ENCODE assay signal across 11 cellular contexts in the genomic region with DNA sequence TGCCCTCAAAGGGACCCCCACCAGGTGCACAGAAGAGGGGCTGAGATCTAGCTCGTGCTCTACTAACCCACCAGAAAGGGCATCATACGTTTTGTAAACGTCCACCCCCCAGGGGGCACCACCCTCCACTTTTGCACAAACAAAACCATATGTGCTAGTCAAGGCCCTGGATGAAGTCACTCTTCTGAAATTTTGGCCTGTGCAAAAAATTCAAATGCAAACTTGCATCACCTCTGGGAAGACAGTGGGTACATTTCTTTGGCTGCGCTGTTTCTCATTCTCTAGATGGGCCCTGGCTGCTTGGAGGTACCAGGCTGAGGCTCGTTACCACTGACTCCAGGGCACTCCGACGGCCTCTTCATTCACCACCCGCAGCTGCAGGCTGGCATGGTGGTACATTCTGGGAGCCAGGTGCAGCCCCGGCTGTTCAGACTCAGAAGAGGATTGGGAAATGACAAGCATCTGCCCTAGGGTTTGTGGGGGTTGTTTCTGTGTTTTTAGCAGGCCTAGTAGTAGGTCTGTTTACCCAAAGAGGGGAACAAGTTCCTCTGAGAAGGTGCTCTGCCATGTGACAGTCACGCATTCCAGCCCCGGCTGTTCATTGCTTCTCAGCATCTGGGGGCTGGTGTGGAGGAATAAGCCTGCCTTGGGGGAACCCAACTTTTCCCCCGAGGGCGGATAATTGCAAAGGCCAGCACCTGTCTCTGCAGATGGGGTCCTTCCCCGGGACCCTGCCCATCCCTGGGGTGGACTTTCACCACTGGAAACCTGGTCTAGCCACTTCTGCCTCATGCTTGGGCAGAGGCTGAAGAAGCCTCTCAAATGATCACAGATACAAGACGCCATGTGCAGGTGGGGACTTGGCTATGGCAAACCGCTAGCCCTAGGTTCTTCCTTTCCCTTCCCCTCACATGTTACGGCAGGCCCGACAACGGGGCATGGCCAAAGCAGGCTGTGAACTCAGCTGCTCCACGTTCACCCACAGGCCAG.
DNase-seq lines count a peak whose midpoint lies in the region; ATAC-seq and TF ChIP-seq lines count a peak whose summit lies in the region.
"Had no signal": no experiment of that assay in that cellular context is flagged by ENCODE, and none has a peak within 500 bp of the region (broad histone marks: within the 10 kb centered on the region; RNA-seq: fewer than 3 reads in every experiment).

No MANE protein-coding gene starts in this region.

- H3K9me3 Mint-ChIP-seq in activated CD4-positive, alpha-beta T cell treated with anti-CD3 and anti-CD28 coated beads, Interleukin-2, amount 10 ng/mL, durations not matched to agents 24 days and 14 days, result peaks cover 4% of the 10 kb centered on the region
- peaks cover 7% of the 10 kb centered on the region for H3K9me3 Mint-ChIP-seq in activated CD4-positive, alpha-beta T cell treated with anti-CD3 and anti-CD28 coated beads, Interleukin-2, amount 10 ng/mL, durations not matched to agents 7 days and 5 days
- H3K9me3 Mint-ChIP-seq in activated CD4-positive, alpha-beta memory T cell treated with anti-CD3 and anti-CD28 coated beads for 36 hours, result peaks cover 10% of the 10 kb centered on the region
- peaks cover 12% of the 10 kb centered on the region for H3K9me3 Mint-ChIP-seq in activated T-helper 1 cell treated with anti-CD3 and anti-CD28 coated beads, Interleukin-12 subunit alpha, Interleukin-12 subunit beta, Interleukin-2, Interleukin-4 antibody, amounts not matched to agents 30 ng/mL and 10 ng/mL and 1 ng/mL, durations not matched to agents 14 hours and 24 hours and 36 hours

- peaks cover 8% of the 10 kb centered on the region for H3K36me3 Mint-ChIP-seq in activated CD4-positive, alpha-beta T cell treated with anti-CD3 and anti-CD28 coated beads, Interleukin-2, amount 10 ng/mL, durations not matched to agents 24 days and 14 days (ENCODE audit: low read depth)
- peaks cover 7% of the 10 kb centered on the region for H3K36me3 Mint-ChIP-seq in activated CD4-positive, alpha-beta T cell treated with anti-CD3 and anti-CD28 coated beads, Interleukin-2, amount 10 ng/mL, durations not matched to agents 7 days and 5 days (ENCODE audit: low read depth)
- H3K36me3 Mint-ChIP-seq in activated CD4-positive, alpha-beta memory T cell treated with anti-CD3 and anti-CD28 coated beads for 36 hours, result peaks cover 7% of the 10 kb centered on the region
- H3K36me3 Mint-ChIP-seq in activated T-helper 1 cell treated with anti-CD3 and anti-CD28 coated beads, Interleukin-12 subunit alpha, Interleukin-12 subunit beta, Interleukin-2, Interleukin-4 antibody, amounts not matched to agents 30 ng/mL and 10 ng/mL and 1 ng/mL, durations not matched to agents 14 hours and 24 hours and 36 hours (ENCODE audit: low read depth), result peaks cover 12% of the 10 kb centered on the region

- H3K4me1 Mint-ChIP-seq in activated CD4-positive, alpha-beta T cell treated with anti-CD3 and anti-CD28 coated beads, Interleukin-2, amount 10 ng/mL, durations not matched to agents 24 days and 14 days, result no peaks in the 10 kb centered on the region
- H3K4me1 Mint-ChIP-seq in activated CD4-positive, alpha-beta T cell treated with anti-CD3 and anti-CD28 coated beads, Interleukin-2, amount 10 ng/mL, durations not matched to agents 7 days and 5 days, result no peaks in the 10 kb centered on the region
- H3K4me1 Mint-ChIP-seq in activated CD4-positive, alpha-beta memory T cell treated with anti-CD3 and anti-CD28 coated beads for 36 hours (ENCODE audit: low read depth), result no peaks in the 10 kb centered on the region
- no peaks in the 10 kb centered on the region for H3K4me1 Mint-ChIP-seq in activated T-helper 1 cell treated with anti-CD3 and anti-CD28 coated beads, Interleukin-12 subunit alpha, Interleukin-12 subunit beta, Interleukin-2, Interleukin-4 antibody, amounts not matched to agents 30 ng/mL and 10 ng/mL and 1 ng/mL, durations not matched to agents 14 hours and 24 hours and 36 hours (ENCODE audit: low read depth)
- H3K4me1 Mint-ChIP-seq: naive thymus-derived CD8-positive, alpha-beta T cell had no signal

- no peak overlapping the region for H3K4me3 Mint-ChIP-seq in activated CD4-positive, alpha-beta T cell treated with anti-CD3 and anti-CD28 coated beads, Interleukin-2, amount 10 ng/mL, durations not matched to agents 24 days and 14 days
- no peak overlapping the region for H3K4me3 Mint-ChIP-seq in activated CD4-positive, alpha-beta T cell treated with anti-CD3 and anti-CD28 coated beads, Interleukin-2, amount 10 ng/mL, durations not matched to agents 7 days and 5 days
- H3K4me3 Mint-ChIP-seq in activated CD4-positive, alpha-beta memory T cell treated with anti-CD3 and anti-CD28 coated beads for 36 hours, result no peak overlapping the region
- H3K4me3 Mint-ChIP-seq in activated T-helper 1 cell treated with anti-CD3 and anti-CD28 coated beads, Interleukin-12 subunit alpha, Interleukin-12 subunit beta, Interleukin-2, Interleukin-4 antibody, amounts not matched to agents 30 ng/mL and 10 ng/mL and 1 ng/mL, durations not matched to agents 14 hours and 24 hours and 36 hours, result no peak overlapping the region
- H3K4me3 Mint-ChIP-seq: naive thymus-derived CD8-positive, alpha-beta T cell had no signal

- H3K27ac ChIP-seq in foreskin keratinocyte (no peak overlapping the region), tibial artery (peak overlapping the region; percentile 36 to 49)
- H3K27ac ChIP-seq: Peyer's patch had no signal

- intact Hi-C loops in activated CD4-positive, alpha-beta T cell treated with anti-CD3 and anti-CD28 coated beads, Interleukin-2, amount 10 ng/mL, durations not matched to agents 24 days and 14 days (cut with micrococcal nuclease), result no loop called here
- intact Hi-C loops in activated CD4-positive, alpha-beta memory T cell treated with anti-CD3 and anti-CD28 coated beads for 36 hours (cut with micrococcal nuclease), result no loop called here
- intact Hi-C loops in tibial artery (cut with DNase I; ENCODE audit: low total_unique reads), result no loop called here
- intact Hi-C loops in activated T-helper 1 cell treated with anti-CD3 and anti-CD28 coated beads, Interleukin-12 subunit alpha, Interleukin-12 subunit beta, Interleukin-2, Interleukin-4 antibody, amounts not matched to agents 30 ng/mL and 10 ng/mL and 1 ng/mL, durations not matched to agents 14 hours and 24 hours and 36 hours (cut with micrococcal nuclease), result no loop called here

- H3K4me3 ChIP-seq in tibial artery, result no peak overlapping the region
- H3K4me3 ChIP-seq: Peyer's patch had no signal

- POLR2A ChIA-PET in activated CD4-positive, alpha-beta T cell treated with anti-CD3 and anti-CD28 coated beads, Interleukin-2, amount 10 ng/mL, durations not matched to agents 7 days and 5 days (lab: Charles Lee), result no interaction called here
- POLR2A ChIA-PET in activated CD4-positive, alpha-beta memory T cell treated with anti-CD3 and anti-CD28 coated beads for 36 hours (lab: Charles Lee), result no interaction called here

- ATAC-seq in foreskin keratinocyte, result peak; percentile 17
- ATAC-seq in GM19395 (IDR thresholded peaks at IDR 0.05; ENCODE audit: unreplicated experiment), result no peak
- ATAC-seq: naive thymus-derived CD8-positive, alpha-beta T cell had no signal

- H3K4me1 ChIP-seq in foreskin keratinocyte, result peaks cover 7% of the 10 kb centered on the region
- peaks cover 0 to 30% (median 15%) of the 10 kb centered on the region in 4 donors for H3K4me1 ChIP-seq in tibial artery
- H3K4me1 ChIP-seq: Peyer's patch had no signal

- in situ Hi-C loops in GM13977 (cut with MboI; ENCODE audit: low pct_unique_long_range_greater_than_20kb, low sequenced_read_pairs, unreplicated experiment), result no loop called here

- DNase-seq in activated CD4-positive, alpha-beta T cell treated with anti-CD3 and anti-CD28 coated beads, Interleukin-2, amount 10 ng/mL, durations not matched to agents 24 days and 14 days, result peak; percentile 41
- DNase-seq in activated CD4-positive, alpha-beta T cell treated with anti-CD3 and anti-CD28 coated beads, Interleukin-2, amount 10 ng/mL, durations not matched to agents 7 days and 5 days, result no peak
- peak; percentile 15 for DNase-seq in activated CD4-positive, alpha-beta memory T cell treated with anti-CD3 and anti-CD28 coated beads for 36 hours
- peak; percentile 15 to 53 for DNase-seq in foreskin keratinocyte
- DNase-seq in tibial artery, result no peak
- no peak for DNase-seq in activated T-helper 1 cell treated with anti-CD3 and anti-CD28 coated beads, Interleukin-12 subunit alpha, Interleukin-12 subunit beta, Interleukin-2, Interleukin-4 antibody, amounts not matched to agents 30 ng/mL and 10 ng/mL and 1 ng/mL, durations not matched to agents 14 hours and 24 hours and 36 hours (ENCODE audit: low spot score)
- no peak for DNase-seq in GM13977 (ENCODE audit: low spot score)
- DNase-seq: naive thymus-derived CD8-positive, alpha-beta T cell; Peyer's patch; stimulated activated CD4-positive, alpha-beta T cell treated with anti-CD3 and anti-CD28 coated beads, Interleukin-2, amount 100 ng/mL, for 48 hours had no signal

- no peaks in the 10 kb centered on the region for H3K27me3 ChIP-seq in foreskin keratinocyte
- no peaks in the 10 kb centered on the region for H3K27me3 ChIP-seq in tibial artery
- H3K27me3 ChIP-seq: Peyer's patch had no signal

- H3K27ac Mint-ChIP-seq in activated CD4-positive, alpha-beta T cell treated with anti-CD3 and anti-CD28 coated beads, Interleukin-2, amount 10 ng/mL, durations not matched to agents 24 days and 14 days, result no peak overlapping the region
- no peak overlapping the region for H3K27ac Mint-ChIP-seq in activated CD4-positive, alpha-beta T cell treated with anti-CD3 and anti-CD28 coated beads, Interleukin-2, amount 10 ng/mL, durations not matched to agents 7 days and 5 days
- no peak overlapping the region for H3K27ac Mint-ChIP-seq in activated CD4-positive, alpha-beta memory T cell treated with anti-CD3 and anti-CD28 coated beads for 36 hours
- H3K27ac Mint-ChIP-seq in activated T-helper 1 cell treated with anti-CD3 and anti-CD28 coated beads, Interleukin-12 subunit alpha, Interleukin-12 subunit beta, Interleukin-2, Interleukin-4 antibody, amounts not matched to agents 30 ng/mL and 10 ng/mL and 1 ng/mL, durations not matched to agents 14 hours and 24 hours and 36 hours, result no peak overlapping the region
- H3K27ac Mint-ChIP-seq: naive thymus-derived CD8-positive, alpha-beta T cell had no signal

- peaks cover 2% of the 10 kb centered on the region for H3K27me3 Mint-ChIP-seq in activated CD4-positive, alpha-beta T cell treated with anti-CD3 and anti-CD28 coated beads, Interleukin-2, amount 10 ng/mL, durations not matched to agents 24 days and 14 days
- H3K27me3 Mint-ChIP-seq in activated CD4-positive, alpha-beta T cell treated with anti-CD3 and anti-CD28 coated beads, Interleukin-2, amount 10 ng/mL, durations not matched to agents 7 days and 5 days, result peaks cover 5% of the 10 kb centered on the region
- H3K27me3 Mint-ChIP-seq in activated CD4-positive, alpha-beta memory T cell treated with anti-CD3 and anti-CD28 coated beads for 36 hours, result no peaks in the 10 kb centered on the region
- peaks cover 3% of the 10 kb centered on the region for H3K27me3 Mint-ChIP-seq in activated T-helper 1 cell treated with anti-CD3 and anti-CD28 coated beads, Interleukin-12 subunit alpha, Interleukin-12 subunit beta, Interleukin-2, Interleukin-4 antibody, amounts not matched to agents 30 ng/mL and 10 ng/mL and 1 ng/mL, durations not matched to agents 14 hours and 24 hours and 36 hours (ENCODE audit: insufficient read depth)
- H3K27me3 Mint-ChIP-seq: naive thymus-derived CD8-positive, alpha-beta T cell had no signal

- CTCF ChIA-PET in activated CD4-positive, alpha-beta T cell treated with anti-CD3 and anti-CD28 coated beads, Interleukin-2, amount 10 ng/mL, durations not matched to agents 7 days and 5 days (lab: Charles Lee), result no interaction called here
- CTCF ChIA-PET in activated CD4-positive, alpha-beta memory T cell treated with anti-CD3 and anti-CD28 coated beads for 36 hours (lab: Charles Lee), result no interaction called here

- no peak for TF ChIP-seq CTCF in foreskin keratinocyte (conservative IDR thresholded peaks at IDR 0.05)
- peak in 1 of 2 experiments; percentile 31 for TF ChIP-seq CTCF in tibial artery (IDR thresholded peaks at IDR 0.05)
- TF ChIP-seq CTCF in GM13977 (IDR thresholded peaks at IDR 0.05; ENCODE audit: extremely low read depth, insufficient read depth, missing control alignments), result no peak

- H3K36me3 ChIP-seq in tibial artery, result no peaks in the 10 kb centered on the region
- H3K36me3 ChIP-seq: Peyer's patch had no signal

- peaks cover 0 to 10% (median 0%) of the 10 kb centered on the region in 3 donors for H3K9me3 ChIP-seq in tibial artery
- H3K9me3 ChIP-seq: Peyer's patch had no signal

Comparison
In these comparisons a context has a peak if more than half of its experiments do, and no peak if none do; other contexts are left out.
1. DNase-seq: peak in activated CD4-positive, alpha-beta T cell treated with anti-CD3 and anti-CD28 coated beads, Interleukin-2, amount 10 ng/mL, durations not matched to agents 24 days and 14 days (single experiment), activated CD4-positive, alpha-beta memory T cell treated with anti-CD3 and anti-CD28 coated beads for 36 hours (single experiment) and foreskin keratinocyte (2 of 2); none in activated CD4-positive, alpha-beta T cell treated with anti-CD3 and anti-CD28 coated beads, Interleukin-2, amount 10 ng/mL, durations not matched to agents 7 days and 5 days (single experiment), tibial artery (0 of 2), activated T-helper 1 cell treated with anti-CD3 and anti-CD28 coated beads, Interleukin-12 subunit alpha, Interleukin-12 subunit beta, Interleukin-2, Interleukin-4 antibody, amounts not matched to agents 30 ng/mL and 10 ng/mL and 1 ng/mL, durations not matched to agents 14 hours and 24 hours and 36 hours (single experiment) and GM13977 (single experiment).